9 cellular contexts compared by ENCODE assay signal in genomic region chr10:63204667-63205391, GRCh38.
A peak's percentile ranks its signal among the peaks of the same experiment; 100 is the strongest.
DNase-seq lines count a peak whose midpoint lies in the region; ATAC-seq lines count a peak whose summit lies in the region.
"Had no signal": no experiment of that assay in that cellular context is flagged by ENCODE, and none has a peak within 500 bp of the region (broad histone marks: within the 10 kb centered on the region; RNA-seq: fewer than 3 reads in every experiment).

No MANE protein-coding gene starts in this region.

- DNase-seq in Karpas-422, result no peak
- peak; percentile 61 for DNase-seq in mesenchymal stem cell
- no peak for DNase-seq in cortex of kidney (lab: John Stamatoyannopoulos, UW)
- no peak for DNase-seq in cerebellar cortex (ENCODE audit: low spot score)
- no peak for DNase-seq in hypothalamus (lab: John Stamatoyannopoulos, UW)

- 90% methylated on average over 2 of the region's 4 CpGs for WGBS in mesenchymal stem cell

- H2BK12ac ChIP-seq in mesenchymal stem cell (ENCODE audit: low read length in 2 of 2), result no peak overlapping the region

- no peak overlapping the region for H3K14ac ChIP-seq in mesenchymal stem cell (ENCODE audit: low read length in 2 of 2)

- peaks cover 76% of the 10 kb centered on the region for H3K79me2 ChIP-seq in Karpas-422 (ENCODE audit: low read length)

- H4K20me1 ChIP-seq in Karpas-422 (ENCODE audit: insufficient read depth, low read depth, low read length), result no peaks in the 10 kb centered on the region

- no peak overlapping the region for H2BK120ac ChIP-seq in mesenchymal stem cell (ENCODE audit: low read depth, low read length)

- no peak overlapping the region for H2BK5ac ChIP-seq in mesenchymal stem cell (ENCODE audit: low read depth, low read length, poor library complexity, severe bottlenecking)

- peaks cover 7% of the 10 kb centered on the region for H3K79me1 ChIP-seq in mesenchymal stem cell (replicated peaks; ENCODE audit: low read length, poor library complexity, severe bottlenecking)

- no peak overlapping the region for H4K8ac ChIP-seq in mesenchymal stem cell (ENCODE audit: low read length)

- no peak overlapping the region for H3K9ac ChIP-seq in Karpas-422 (ENCODE audit: low read length)
- peak overlapping the region; percentile 57 for H3K9ac ChIP-seq in mesenchymal stem cell (ENCODE audit: low read length)

- no peak overlapping the region for H3K18ac ChIP-seq in mesenchymal stem cell (ENCODE audit: low read depth in 1 of 2, low read length in 2 of 2)

- H3K27ac ChIP-seq in Karpas-422 (ENCODE audit: low read length), result peak overlapping the region; percentile 62
- H3K27ac ChIP-seq in mesenchymal stem cell (ENCODE audit: low read length, poor library complexity, severe bottlenecking), result peak overlapping the region; percentile 16

- H3K9me3 ChIP-seq in Karpas-422 (ENCODE audit: low read length) (no peaks in the 10 kb centered on the region), mesenchymal stem cell (ENCODE audit: control insufficient read depth, low read length) (no peaks in the 10 kb centered on the region)
- H3K9me3 ChIP-seq: prostate gland had no signal

- H3K36me3 ChIP-seq in Karpas-422 (ENCODE audit: insufficient read depth, low read length) (peaks cover 32% of the 10 kb centered on the region; the same call in 1 of the 2 replicates), mesenchymal stem cell (ENCODE audit: control insufficient read depth in 1 of 2, insufficient read depth in 2 of 2, low read depth in 1 of 2, low read length in 2 of 2) (peaks cover 8 to 66% of the 10 kb centered on the region in 2 experiments)
- H3K36me3 ChIP-seq: prostate gland had no signal

- H2AFZ ChIP-seq in Karpas-422 (ENCODE audit: low read length) (no peak overlapping the region), mesenchymal stem cell (ENCODE audit: low read depth, low read length) (no peak overlapping the region)

- no peak overlapping the region for H2AK5ac ChIP-seq in mesenchymal stem cell (ENCODE audit: low read length, severe bottlenecking)

- H3K23ac ChIP-seq in mesenchymal stem cell (ENCODE audit: low read length in 2 of 2), result no peak overlapping the region

- peak overlapping the region; percentile 27 for H3K4me3 ChIP-seq in Karpas-422 (ENCODE audit: low read length)
- peak overlapping the region in 1 of 2 experiments; percentile 33 for H3K4me3 ChIP-seq in mesenchymal stem cell (ENCODE audit: insufficient read depth in 1 of 2, low read depth in 1 of 2, low read length in 2 of 2)
- H3K4me3 ChIP-seq: prostate gland had no signal

- H3K4ac ChIP-seq in mesenchymal stem cell (ENCODE audit: low read depth in 1 of 2, low read length in 2 of 2), result no peak overlapping the region

- H3K4me2 ChIP-seq in Karpas-422 (ENCODE audit: low read depth, low read length, poor library complexity, severe bottlenecking) (peak overlapping the region; percentile 40), mesenchymal stem cell (ENCODE audit: low read length, poor library complexity, severe bottlenecking) (no peak overlapping the region)

- no peak overlapping the region for H2BK15ac ChIP-seq in mesenchymal stem cell (ENCODE audit: low read depth, poor library complexity, severe bottlenecking)

- no peaks in the 10 kb centered on the region for H3K27me3 ChIP-seq in Karpas-422 (ENCODE audit: low read length)
- no peaks in the 10 kb centered on the region for H3K27me3 ChIP-seq in mesenchymal stem cell (ENCODE audit: control insufficient read depth in 1 of 2, insufficient read depth in 1 of 2, low read length in 2 of 2)

- H3K4me1 ChIP-seq in Karpas-422 (ENCODE audit: low read length), result peaks cover 87% of the 10 kb centered on the region
- peaks cover 2% of the 10 kb centered on the region for H3K4me1 ChIP-seq in mesenchymal stem cell (ENCODE audit: control insufficient read depth, insufficient read depth, low read depth, low read length)

- ATAC-seq in GM18517 (IDR thresholded peaks at IDR 0.05; ENCODE audit: unreplicated experiment) (peak; percentile 51), GM21529 (IDR thresholded peaks at IDR 0.05; ENCODE audit: unreplicated experiment) (peak; percentile 31), GM18868 (IDR thresholded peaks at IDR 0.05; ENCODE audit: unreplicated experiment) (no peak)

- no peaks in the 10 kb centered on the region for H3K9me2 ChIP-seq in Karpas-422 (replicated peaks; ENCODE audit: insufficient read depth, low read length)

- no peak overlapping the region for H4K91ac ChIP-seq in mesenchymal stem cell (ENCODE audit: low read length)
